20 cellular contexts compared by ENCODE assay signal in the genomic region with DNA sequence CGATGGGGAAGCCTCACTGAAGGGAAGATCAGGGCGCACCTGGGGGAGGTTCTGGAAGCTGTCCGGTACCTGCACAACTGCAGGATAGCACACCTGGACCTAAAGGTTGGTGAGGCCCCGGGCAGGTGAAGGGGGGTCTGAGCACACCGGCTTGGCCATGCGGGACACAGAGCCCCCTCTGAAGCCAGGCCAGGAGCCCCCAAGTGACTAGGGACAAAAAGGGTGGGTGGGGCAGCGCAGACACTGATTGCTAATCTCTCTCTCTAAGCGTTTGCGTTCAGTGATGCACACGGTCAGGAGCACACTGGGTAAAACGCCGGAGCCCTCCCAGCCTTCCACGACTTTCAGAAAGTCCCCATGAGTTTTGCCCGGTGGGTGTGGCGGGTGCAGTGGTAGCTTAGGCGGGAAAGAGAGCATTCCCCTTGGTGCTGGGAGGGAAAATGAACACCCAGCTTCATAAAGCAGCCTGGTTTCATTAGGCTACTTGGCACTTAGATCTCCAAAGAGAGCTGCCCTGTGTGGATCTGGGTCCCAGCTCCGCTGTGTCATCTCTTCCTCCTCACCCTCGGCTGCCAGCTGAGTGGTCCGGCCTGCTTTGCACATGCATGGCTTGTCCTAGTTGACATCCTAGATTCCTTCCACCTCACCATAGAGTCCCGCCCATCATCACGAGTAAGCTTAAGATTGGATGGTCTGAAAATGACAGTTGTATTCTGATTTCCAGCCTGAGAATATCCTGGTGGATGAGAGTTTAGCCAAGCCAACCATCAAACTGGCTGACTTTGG.
DNase-seq lines count a peak whose midpoint lies in the region; ATAC-seq, FAIRE-seq and TF ChIP-seq lines count a peak whose summit lies in the region.
"Had no signal": no experiment of that assay in that cellular context is flagged by ENCODE, and none has a peak within 500 bp of the region (broad histone marks: within the 10 kb centered on the region; RNA-seq: fewer than 3 reads in every experiment).

No MANE protein-coding gene starts in this region.

- TF ChIP-seq RAD21 in HepG2 (CRISPR knock-in tag; IDR thresholded peaks at IDR 0.05): no peak

- no peak overlapping the region for H3K4me2 ChIP-seq in HepG2 (ENCODE audit: low read depth, low read length)
- H3K4me2 ChIP-seq: KMS-11 had no signal

- no peak for TF ChIP-seq POLR2A in HepG2 (IDR thresholded peaks at IDR 0.05; ENCODE audit: insufficient read depth in 1 of 2, low read depth in 2 of 2, low read length in 2 of 2)
- no peak for TF ChIP-seq POLR2A in right lobe of liver (IDR thresholded peaks at IDR 0.05)

- no peaks in the 10 kb centered on the region for H3K79me2 ChIP-seq in HepG2 (ENCODE audit: insufficient read depth, low read length)

- H3K27ac ChIP-seq in HepG2 (ENCODE audit: extremely low read length, insufficient read depth, low read length): no peak overlapping the region
- H3K27ac ChIP-seq in right lobe of liver: no peak overlapping the region
- H3K27ac ChIP-seq: KMS-11, Peyer's patch, SJSA1 had no signal

- H3K9me3 Mint-ChIP-seq in WTC11 (no peaks in the 10 kb centered on the region), nephron progenitor cell (no peaks in the 10 kb centered on the region)
- H3K9me3 Mint-ChIP-seq: CD4-positive, CD25-positive, alpha-beta regulatory T cell had no signal

- H2AFZ ChIP-seq in HepG2 (ENCODE audit: low read length): no peak overlapping the region

- H3K9me3 ChIP-seq in HepG2 (ENCODE audit: low read length) (no peaks in the 10 kb centered on the region), right lobe of liver (no peaks in the 10 kb centered on the region)
- H3K9me3 ChIP-seq: BE2C, Caco-2, Peyer's patch, SJSA1 had no signal

- H3K9ac ChIP-seq in HepG2 (ENCODE audit: insufficient read depth, low read depth, low read length): no peak overlapping the region
- H3K9ac ChIP-seq: KMS-11 had no signal

- in situ Hi-C loops in HepG2 (cut with HindIII; ENCODE audit: extremely low pct_ligation_motif_present, low pct_unique_long_range_greater_than_20kb): no loop called here

- CTCF ChIA-PET in HepG2 (lab: Yijun Ruan, JAX; ENCODE audit: low intra/inter-chr PET ratio, low total read pairs): no interaction called here
- CTCF ChIA-PET in WTC11 (lab: Charles Lee): interaction anchor here (1.2 to 1.8 kb wide), 2 partner anchors 107 to 141 kb away, joined by 3 to 8 read pairs; no protein-coding TSS in a partner anchor

- POLR2A ChIA-PET in HepG2 (lab: Yijun Ruan, JAX) (no interaction called here), WTC11 (lab: Charles Lee) (no interaction called here)

- H3K4me1 Mint-ChIP-seq in WTC11 (no peaks in the 10 kb centered on the region), nephron progenitor cell (peaks cover 27% of the 10 kb centered on the region)
- H3K4me1 Mint-ChIP-seq: CD4-positive, CD25-positive, alpha-beta regulatory T cell had no signal

- H3K27me3 Mint-ChIP-seq in WTC11 (ENCODE audit: low read depth) (no peaks in the 10 kb centered on the region), nephron progenitor cell (ENCODE audit: low read depth, poor library complexity) (peaks cover 2% of the 10 kb centered on the region)
- H3K27me3 Mint-ChIP-seq: CD4-positive, CD25-positive, alpha-beta regulatory T cell had no signal

- intact Hi-C loops in HepG2 (cut with micrococcal nuclease; ENCODE audit: unreplicated experiment) (no loop called here), right lobe of liver (cut with DNase I) (no loop called here)

- H3K4me1 ChIP-seq in HepG2 (ENCODE audit: insufficient read depth, low read length): no peaks in the 10 kb centered on the region
- H3K4me1 ChIP-seq in right lobe of liver: no peaks in the 10 kb centered on the region
- H3K4me1 ChIP-seq: BE2C, Caco-2, Peyer's patch, SJSA1 had no signal

- 0 out of 2 replicates have a peak overlapping the region, but pooled peaks have one; percentile 17 for H3K27ac Mint-ChIP-seq in WTC11
- peak overlapping the region; percentile 78 for H3K27ac Mint-ChIP-seq in nephron progenitor cell
- H3K27ac Mint-ChIP-seq: CD4-positive, CD25-positive, alpha-beta regulatory T cell had no signal

- DNase-seq in HepG2 (ENCODE audit: low spot score): no peak
- DNase-seq in right lobe of liver: no peak
- no peak for DNase-seq in WTC11 (ENCODE audit: low spot score)
- DNase-seq in nephron progenitor cell: no peak
- DNase-seq in stimulated activated CD4-positive, alpha-beta T cell treated with anti-CD3 and anti-CD28 coated beads, Interleukin-4, amount 100 ng/mL, for 1 hour: no peak
- no peak for DNase-seq in stimulated activated CD4-positive, alpha-beta T cell treated with anti-CD3 and anti-CD28 coated beads, Interleukin-4, amount 100 ng/mL, for 24 hours
- DNase-seq in NCI-H526 (lab: John Stamatoyannopoulos, UW): no peak
- DNase-seq in activated gamma-delta T cell treated with Interleukin-2 at 50 U/mL for 16 hours: no peak
- DNase-seq: 8988T; BE2C; Caco-2; CD4-positive, CD25-positive, alpha-beta regulatory T cell; GF-D8; NCI-H1436; NCI-H1930; NCI-H526 treated with DMSO at 0.1 percent for 48 hours had no signal

- 94% methylated on average over 18 of the region's 21 CpGs for WGBS in HepG2 (ENCODE audit: low lambda C conversion rate)
- WGBS in right lobe of liver (ENCODE audit: insufficient coverage, low coverage, low lambda C conversion rate, missing lambda C conversion rate): 96% methylated on average over 8 of the region's 21 CpGs

- ATAC-seq in HepG2 (no peak), right lobe of liver (no peak), WTC11 (no peak)

- peaks cover 16% of the 10 kb centered on the region for H3K36me3 Mint-ChIP-seq in WTC11
- peaks cover 50% of the 10 kb centered on the region for H3K36me3 Mint-ChIP-seq in nephron progenitor cell (ENCODE audit: low read depth)
- H3K36me3 Mint-ChIP-seq: CD4-positive, CD25-positive, alpha-beta regulatory T cell had no signal

- no peak for TF ChIP-seq EP300 in HepG2 (IDR thresholded peaks at IDR 0.05; ENCODE audit: low read depth in 2 of 2, low read length in 2 of 2)
- TF ChIP-seq EP300 in HepG2 (CRISPR knock-in tag; IDR thresholded peaks at IDR 0.05; ENCODE audit: borderline replicate concordance): no peak

- no TSS peak for BruUV-seq in HepG2 (replicated peaks; lab: Mats Ljungman, UMichigan)

- H3K27me3 ChIP-seq in HepG2 (ENCODE audit: control insufficient read depth in 1 of 2, insufficient read depth in 2 of 2, low read length in 2 of 2): no peaks in the 10 kb centered on the region
- H3K27me3 ChIP-seq in right lobe of liver: no peaks in the 10 kb centered on the region
- H3K27me3 ChIP-seq: BE2C, Peyer's patch, SJSA1 had no signal

- H3K36me3 ChIP-seq in HepG2 (replicated peaks in 1 of 2; ENCODE audit: control insufficient read depth in 1 of 2, insufficient read depth in 2 of 2, low read length in 2 of 2): peaks cover 15 to 21% of the 10 kb centered on the region in 2 experiments
- H3K36me3 ChIP-seq in right lobe of liver: peaks cover 0 to 8% (median 6%) of the 10 kb centered on the region in 4 donors

- no peak for TF ChIP-seq CTCF in HepG2 (CRISPR knock-in tag; IDR thresholded peaks at IDR 0.05)
- no peak for TF ChIP-seq CTCF in right lobe of liver (IDR thresholded peaks at IDR 0.05)
- no peak for TF ChIP-seq CTCF in WTC11 (IDR thresholded peaks at IDR 0.05)
- TF ChIP-seq CTCF in nephron progenitor cell (IDR thresholded peaks at IDR 0.05): no peak

- FAIRE-seq in HepG2 (lab: Jason Lieb, UNC): no peak
- FAIRE-seq: H1 had no signal

- H4K20me1 ChIP-seq in HepG2 (ENCODE audit: insufficient read depth, low read length): no peaks in the 10 kb centered on the region

- no peak overlapping the region for H3K4me3 Mint-ChIP-seq in WTC11
- H3K4me3 Mint-ChIP-seq in nephron progenitor cell: no peak overlapping the region
- H3K4me3 Mint-ChIP-seq: CD4-positive, CD25-positive, alpha-beta regulatory T cell had no signal

- H3K4me3 ChIP-seq in HepG2 (replicated peaks in 1 of 3; ENCODE audit: insufficient read depth in 1 of 3, low read depth in 2 of 3, low read length in 3 of 3): no peak overlapping the region
- H3K4me3 ChIP-seq in right lobe of liver: no peak overlapping the region
- H3K4me3 ChIP-seq: Peyer's patch, SJSA1 had no signal

TF ChIP-seq in HepG2, 621 proteins besides CTCF, POLR2A, EP300 and RAD21:
- no peak for TF ChIP-seq KDM2A (CRISPR knock-in tag; IDR thresholded peaks at IDR 0.05; ENCODE audit: borderline replicate concordance, low read depth)
- TF ChIP-seq AGO2 (optimal IDR thresholded peaks at IDR 0.05; ENCODE audit: low read depth, low read length): peak; percentile 21
- peak; percentile 19 for TF ChIP-seq RBM22 (optimal IDR thresholded peaks at IDR 0.05; ENCODE audit: low read length)
TF ChIP-seq in HepG2: peak in this region for 2.

TF ChIP-seq in WTC11, 78 proteins besides CTCF, POLR2A, EP300 and RAD21 (continues in another document):
- TF ChIP-seq ZNF232 (CRISPR knock-in tag; IDR thresholded peaks at IDR 0.05): no peak
- no peak for TF ChIP-seq ATF1 (CRISPR knock-in tag; IDR thresholded peaks at IDR 0.05)
- TF ChIP-seq ETV6 (CRISPR knock-in tag; IDR thresholded peaks at IDR 0.05): no peak
- TF ChIP-seq TEAD4 (CRISPR knock-in tag; IDR thresholded peaks at IDR 0.05): no peak
- TF ChIP-seq, protein P1, sequence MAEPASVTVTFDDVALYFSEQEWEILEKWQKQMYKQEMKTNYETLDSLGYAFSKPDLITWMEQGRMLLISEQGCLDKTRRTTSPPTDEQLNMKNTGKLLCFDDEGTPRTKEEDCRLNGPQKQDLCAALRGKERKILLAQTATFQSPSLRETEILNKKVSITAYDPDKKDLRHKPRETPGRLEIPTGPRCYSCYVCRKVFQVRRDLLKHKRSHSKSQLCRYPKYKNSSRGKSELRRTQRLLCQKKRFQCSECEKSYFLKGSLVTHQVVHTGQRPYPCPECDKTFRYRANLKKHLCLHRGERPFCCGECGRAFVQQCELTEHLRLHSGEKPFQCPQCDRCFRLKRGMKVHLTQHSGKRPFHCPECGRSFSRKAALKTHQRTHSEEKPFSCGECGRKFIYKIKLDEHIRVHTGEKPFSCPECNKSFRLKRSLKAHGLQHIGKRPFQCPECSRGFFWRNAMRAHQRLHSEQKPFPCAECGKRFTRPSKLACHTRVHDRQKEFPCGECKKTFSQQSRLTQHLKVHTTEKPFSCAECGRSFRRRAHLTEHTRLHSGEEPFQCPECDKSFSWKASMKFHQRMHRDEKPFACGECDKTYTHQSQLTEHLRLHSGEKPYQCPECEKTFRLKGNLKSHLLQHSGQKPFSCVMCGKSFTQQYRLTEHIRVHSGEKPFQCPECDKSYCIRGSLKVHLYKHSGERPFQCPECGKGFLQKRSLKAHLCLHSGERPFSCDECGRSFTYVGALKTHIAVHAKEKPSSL (CRISPR knock-in tag; conservative IDR thresholded peaks at IDR 0.05): no peak
